1 cellular context compared by ENCODE assay signal in genomic region chr4:14339715-14340114, GRCh38.
TF ChIP-seq lines count a peak whose summit lies in the region.

No MANE protein-coding gene starts in this region.

TF ChIP-seq in GM23338, 12 proteins besides CTCF, POLR2A, EP300 and RAD21 (continued from another document):
- TF ChIP-seq ZNF462 (CRISPR knock-in tag; IDR thresholded peaks at IDR 0.05) (no peak), REST (IDR thresholded peaks at IDR 0.05; ENCODE audit: unreplicated experiment) (no peak), POLR2AphosphoS5 (IDR thresholded peaks at IDR 0.05; ENCODE audit: low read depth) (no peak), ZNF331 (CRISPR knock-in tag; IDR thresholded peaks at IDR 0.05; ENCODE audit: low read depth) (no peak), ETS1 (IDR thresholded peaks at IDR 0.05) (no peak), ZNF114 (CRISPR knock-in tag; IDR thresholded peaks at IDR 0.05) (no peak), NANOG (IDR thresholded peaks at IDR 0.05; ENCODE audit: borderline replicate concordance) (no peak), EZH2 (IDR thresholded peaks at IDR 0.05; ENCODE audit: low read depth, unreplicated experiment) (no peak)
